ENCODE assay signal across 1 cellular context in the genomic region with DNA sequence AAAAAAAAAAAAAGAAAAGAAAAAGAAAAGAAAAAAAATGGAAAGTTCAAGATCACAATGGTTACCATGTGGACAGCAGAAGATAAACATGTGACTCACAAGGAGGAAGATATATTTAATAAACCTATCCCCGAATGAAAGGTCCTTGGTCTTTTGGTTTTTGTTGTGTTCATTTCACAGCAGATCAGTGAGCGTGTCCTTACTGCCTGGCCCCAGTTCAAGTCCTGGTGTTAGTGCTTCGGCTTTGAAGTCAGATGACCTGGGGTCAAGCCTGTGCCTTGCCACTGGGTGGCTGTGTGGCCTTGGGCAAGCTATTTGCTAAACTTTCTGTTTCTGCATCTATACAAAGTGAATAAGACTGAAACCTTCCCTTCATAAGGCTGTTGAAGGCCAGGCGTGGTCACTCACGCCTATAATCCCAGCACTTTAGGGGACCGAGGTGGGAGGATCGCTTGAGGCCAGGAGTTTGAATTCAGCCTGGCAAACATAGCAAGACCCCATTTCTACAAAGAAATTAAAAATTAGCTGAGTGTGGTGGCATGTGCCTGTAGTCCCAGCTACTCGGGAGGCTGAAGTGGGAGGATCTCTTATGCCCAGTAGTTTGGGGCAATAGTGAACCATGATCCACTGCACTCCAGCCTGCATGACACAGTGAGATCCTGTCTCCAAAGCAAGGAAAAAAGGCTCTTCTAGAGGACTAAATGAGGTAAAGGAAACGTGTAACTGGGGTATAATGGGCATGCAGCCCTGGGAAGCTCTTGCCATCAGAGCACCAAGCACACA.
TF ChIP-seq lines count a peak whose summit lies in the region.

No MANE protein-coding gene starts in this region.

TF ChIP-seq in A549, 52 proteins besides CTCF, POLR2A, EP300 and RAD21:
- TF ChIP-seq, protein P1, sequence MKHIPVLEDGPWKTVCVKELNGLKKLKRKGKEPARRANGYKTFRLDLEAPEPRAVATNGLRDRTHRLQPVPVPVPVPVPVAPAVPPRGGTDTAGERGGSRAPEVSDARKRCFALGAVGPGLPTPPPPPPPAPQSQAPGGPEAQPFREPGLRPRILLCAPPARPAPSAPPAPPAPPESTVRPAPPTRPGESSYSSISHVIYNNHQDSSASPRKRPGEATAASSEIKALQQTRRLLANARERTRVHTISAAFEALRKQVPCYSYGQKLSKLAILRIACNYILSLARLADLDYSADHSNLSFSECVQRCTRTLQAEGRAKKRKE (CRISPR knock-in tag; IDR thresholded peaks at IDR 0.05; ENCODE audit: low read depth): no peak
- no peak for TF ChIP-seq ZSCAN20 (CRISPR knock-in tag; IDR thresholded peaks at IDR 0.05)
- no peak for TF ChIP-seq ZNF302 (CRISPR knock-in tag; IDR thresholded peaks at IDR 0.05)
- no peak for TF ChIP-seq HOXA7 (CRISPR knock-in tag; IDR thresholded peaks at IDR 0.05)
- TF ChIP-seq HEYL (CRISPR knock-in tag; IDR thresholded peaks at IDR 0.05): no peak
- TF ChIP-seq, protein P2, sequence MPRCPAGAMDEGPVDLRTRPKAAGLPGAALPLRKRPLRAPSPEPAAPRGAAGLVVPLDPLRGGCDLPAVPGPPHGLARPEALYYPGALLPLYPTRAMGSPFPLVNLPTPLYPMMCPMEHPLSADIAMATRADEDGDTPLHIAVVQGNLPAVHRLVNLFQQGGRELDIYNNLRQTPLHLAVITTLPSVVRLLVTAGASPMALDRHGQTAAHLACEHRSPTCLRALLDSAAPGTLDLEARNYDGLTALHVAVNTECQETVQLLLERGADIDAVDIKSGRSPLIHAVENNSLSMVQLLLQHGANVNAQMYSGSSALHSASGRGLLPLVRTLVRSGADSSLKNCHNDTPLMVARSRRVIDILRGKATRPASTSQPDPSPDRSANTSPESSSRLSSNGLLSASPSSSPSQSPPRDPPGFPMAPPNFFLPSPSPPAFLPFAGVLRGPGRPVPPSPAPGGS (IDR thresholded peaks at IDR 0.05): no peak
- TF ChIP-seq, protein P3, sequence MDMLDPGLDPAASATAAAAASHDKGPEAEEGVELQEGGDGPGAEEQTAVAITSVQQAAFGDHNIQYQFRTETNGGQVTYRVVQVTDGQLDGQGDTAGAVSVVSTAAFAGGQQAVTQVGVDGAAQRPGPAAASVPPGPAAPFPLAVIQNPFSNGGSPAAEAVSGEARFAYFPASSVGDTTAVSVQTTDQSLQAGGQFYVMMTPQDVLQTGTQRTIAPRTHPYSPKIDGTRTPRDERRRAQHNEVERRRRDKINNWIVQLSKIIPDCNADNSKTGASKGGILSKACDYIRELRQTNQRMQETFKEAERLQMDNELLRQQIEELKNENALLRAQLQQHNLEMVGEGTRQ (IDR thresholded peaks at IDR 0.05): 0 out of 2 replicates have a peak, but pooled peaks have one; percentile 4
TF ChIP-seq in A549: peak in this region for 1.
